In the genomic region with DNA sequence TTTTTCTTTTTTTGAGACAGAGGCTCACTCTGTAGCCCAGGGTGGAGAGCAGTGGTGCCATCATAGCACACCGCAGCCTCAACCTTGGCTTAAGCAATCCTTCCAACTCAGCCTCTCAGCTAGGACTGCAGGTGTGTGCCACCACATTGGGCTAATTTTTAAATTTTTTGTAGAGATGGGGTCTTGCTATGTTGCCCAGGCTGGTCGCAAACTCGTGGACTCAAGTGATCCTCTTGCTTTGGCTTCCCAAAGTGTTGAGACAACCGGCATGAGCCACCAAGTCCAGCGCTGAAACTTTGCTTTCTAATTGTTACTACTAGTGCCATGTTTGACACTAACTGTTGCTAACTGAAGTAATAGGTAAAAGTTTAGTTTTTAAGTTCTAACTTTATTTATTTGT, we compare ENCODE assay signal across 15 cellular contexts.
"Had no signal": no experiment of that assay in that cellular context is flagged by ENCODE, and none has a peak within 500 bp of the region (broad histone marks: within the 10 kb centered on the region; RNA-seq: fewer than 3 reads in every experiment).

No MANE protein-coding gene starts in this region.

- H3K9me2 ChIP-seq: SK-N-SH had no signal

- H3K4me2 ChIP-seq: SK-N-SH had no signal

- ATAC-seq: activated CD8-positive, alpha-beta T cell treated with anti-CD3 and anti-CD28 coated beads, Interleukin-2, amount 10 ng/mL, durations not matched to agents 7 days and 5 days; activated naive CD4-positive, alpha-beta T cell treated with anti-CD3 and anti-CD28 coated beads, Interleukin-2, amount 50 U/mL, for 72 hours; effector memory CD8-positive, alpha-beta T cell had no signal

- H3K9ac ChIP-seq: SK-N-SH had no signal

- H3K9me3 Mint-ChIP-seq: activated CD4-positive, alpha-beta T cell treated with anti-CD3 and anti-CD28 coated beads, Interleukin-2, amount 10 ng/mL, durations not matched to agents 7 days and 5 days; activated naive CD4-positive, alpha-beta T cell treated with anti-CD3 and anti-CD28 coated beads, Interleukin-2, amount 50 U/mL, for 72 hours; effector memory CD8-positive, alpha-beta T cell; mesothelial cell of epicardium; nephron had no signal

- DNase-seq: activated CD4-positive, alpha-beta T cell treated with anti-CD3 and anti-CD28 coated beads, Interleukin-2, amount 10 ng/mL, durations not matched to agents 7 days and 5 days; activated CD8-positive, alpha-beta T cell treated with anti-CD3 and anti-CD28 coated beads, Interleukin-2, amount 10 ng/mL, durations not matched to agents 7 days and 5 days; activated gamma-delta T cell treated with Interleukin-2 at 50 U/mL for 16 hours; effector memory CD8-positive, alpha-beta T cell; hypothalamus; islet precursor cell; nucleus accumbens; posterior cingulate gyrus; SK-N-SH; spleen; stimulated activated naive CD4-positive, alpha-beta T cell; T-helper 9 cell had no signal

- H3K9me3 ChIP-seq: SK-N-SH, spleen had no signal

- H3K4me3 ChIP-seq: spleen had no signal

- H3K27me3 Mint-ChIP-seq: activated CD4-positive, alpha-beta T cell treated with anti-CD3 and anti-CD28 coated beads, Interleukin-2, amount 10 ng/mL, durations not matched to agents 7 days and 5 days; effector memory CD8-positive, alpha-beta T cell had no signal

- H3K27me3 ChIP-seq: spleen had no signal

- H3K4me3 Mint-ChIP-seq: activated CD4-positive, alpha-beta T cell treated with anti-CD3 and anti-CD28 coated beads, Interleukin-2, amount 10 ng/mL, durations not matched to agents 7 days and 5 days; activated CD8-positive, alpha-beta T cell treated with anti-CD3 and anti-CD28 coated beads, Interleukin-2, amount 10 ng/mL, durations not matched to agents 7 days and 5 days; mesothelial cell of epicardium; nephron had no signal

- H3K27ac Mint-ChIP-seq: activated CD4-positive, alpha-beta T cell treated with anti-CD3 and anti-CD28 coated beads, Interleukin-2, amount 10 ng/mL, durations not matched to agents 7 days and 5 days; activated CD8-positive, alpha-beta T cell treated with anti-CD3 and anti-CD28 coated beads, Interleukin-2, amount 10 ng/mL, durations not matched to agents 7 days and 5 days; mesothelial cell of epicardium; nephron had no signal
